ENCODE assay signal across 8 cellular contexts in genomic region chr21:46099476-46099875, GRCh38. TPM values are rescaled to one million over a fixed set of nuclear protein-coding genes. Genes with fewer than 3 reads are reported as not detected.
DNase-seq lines count a peak whose midpoint lies in the region; ATAC-seq, FAIRE-seq and TF ChIP-seq lines count a peak whose summit lies in the region.

No MANE protein-coding gene starts in this region.

- intact Hi-C loops in left ventricle myocardium superior (cut with micrococcal nuclease) (no loop called here), sigmoid colon (cut with DNase I) (no loop called here)

- no peaks in the 10 kb centered on the region for H3K27me3 ChIP-seq in sigmoid colon

- H3K9me3 ChIP-seq in sigmoid colon, result peaks cover 0 to 8% (median 0%) of the 10 kb centered on the region in 4 donors

- H3K4me1 ChIP-seq in sigmoid colon, result peaks cover 0 to 53% (median 41%) of the 10 kb centered on the region in 4 donors

- TF ChIP-seq EP300 in sigmoid colon (IDR thresholded peaks at IDR 0.05), result no peak

- DNase-seq in GM12891 (ENCODE audit: insufficient read length, low spot score), result peak; percentile 10
- DNase-seq in activated CD8-positive, alpha-beta memory T cell treated with anti-CD3 and anti-CD28 coated beads, Interleukin-2, amount 50 U/mL, for 4 hours, result peak; percentile 15
- peak; percentile 60 for DNase-seq in left ventricle myocardium superior
- peak; percentile 85 for DNase-seq in sigmoid colon
- DNase-seq in kidney tubule cell (ENCODE audit: low spot score), result no peak
- no peak for DNase-seq in NCI-H1048 (lab: John Stamatoyannopoulos, UW)
- DNase-seq in NAMALWA (ENCODE audit: low spot score), result no peak

- TF ChIP-seq POLR2A in GM12891 (IDR thresholded peaks at IDR 0.05; ENCODE audit: low read depth, low read length) (no peak), sigmoid colon (IDR thresholded peaks at IDR 0.05) (peak in 1 of 2 donors; percentile 41)

- H3K27ac ChIP-seq in sigmoid colon, result peak overlapping the region; percentile 98 to 100 (median 99)

- no peak for FAIRE-seq in GM12891 (lab: Jason Lieb, UNC)

- no peaks in the 10 kb centered on the region for H3K36me3 ChIP-seq in sigmoid colon

- H3K4me3 ChIP-seq in sigmoid colon, result peak overlapping the region; percentile 89 to 98 (median 92)

- peak in 2 of 4 experiments; percentile 11 to 17 for TF ChIP-seq CTCF in sigmoid colon (IDR thresholded peaks at IDR 0.05)

- ATAC-seq in left ventricle myocardium superior, result peak; percentile 38
- no peak for ATAC-seq in HG03159 (IDR thresholded peaks at IDR 0.05; ENCODE audit: unreplicated experiment)

- 8 to 41% methylated on average over 18 of the region's 18 CpGs for WGBS in sigmoid colon, 2 donors

TF ChIP-seq in GM12891, 5 proteins besides CTCF, POLR2A, EP300 and RAD21:
- TF ChIP-seq PAX5 (IDR thresholded peaks at IDR 0.05; ENCODE audit: insufficient read depth, low read length, severe bottlenecking) (no peak), SPI1 (IDR thresholded peaks at IDR 0.05; ENCODE audit: low read depth, low read length) (no peak), TAF1 (IDR thresholded peaks at IDR 0.05; ENCODE audit: low read depth, low read length) (no peak), POU2F2 (IDR thresholded peaks at IDR 0.05; ENCODE audit: low read depth, low read length) (no peak), POLR2AphosphoS5 (IDR thresholded peaks at IDR 0.05; ENCODE audit: low read depth, low read length) (no peak)

RNA-seq across cellular contexts. Expression of gene COL6A2, which starts 1.6 kb away (rescaled TPM):
- 1.5 TPM for polyA plus RNA-seq in GM12891 (2012; ENCODE audit: low read depth, missing spikeins)
- total RNA-seq in left ventricle myocardium superior (196 TPM), sigmoid colon (1,000 to 10,000 TPM in 2 of 4 donors, 100 to 1,000 TPM in 2; 570 to 1,745 (median 1,082) TPM)
- polyA plus RNA-seq in sigmoid colon, result 100 to 1,000 TPM in 1 of 3 donors, 10 to 100 TPM in 2; 14.3 to 233 (median 37.8) TPM

RNA-seq across cellular contexts. Expression of gene FTCD, which starts 55.9 kb away (rescaled TPM):
- polyA plus RNA-seq in GM12891 (2012; ENCODE audit: low read depth, missing spikeins), result 0.45 TPM
- total RNA-seq in left ventricle myocardium superior (1.5 TPM), sigmoid colon (1 to 10 TPM in 1 of 4 donors, not detected in 3; 1.4 TPM)
- under 1 TPM in 1 of 3 donors, not detected in 2; 0.20 TPM for polyA plus RNA-seq in sigmoid colon

Comparison
In these comparisons a context has a peak if more than half of its experiments do, and no peak if none do; other contexts are left out.
1. DNase-seq: peak in GM12891 (single experiment), activated CD8-positive, alpha-beta memory T cell treated with anti-CD3 and anti-CD28 coated beads, Interleukin-2, amount 50 U/mL, for 4 hours (single experiment), left ventricle myocardium superior (single experiment) and sigmoid colon (single experiment); none in kidney tubule cell (single experiment), NCI-H1048 (single experiment) and NAMALWA (single experiment).